3 cellular contexts compared by ENCODE assay signal in genomic region chr1:42311897-42312296, GRCh38.
TF ChIP-seq lines count a peak whose summit lies in the region.

No MANE protein-coding gene starts in this region.

TF ChIP-seq in SK-N-SH, 30 proteins besides CTCF, POLR2A, EP300 and RAD21:
- TF ChIP-seq GATA2 (CRISPR knock-in tag; IDR thresholded peaks at IDR 0.05) (no peak), FOXM1 (IDR thresholded peaks at IDR 0.05; ENCODE audit: low read depth) (no peak), RFX5 (IDR thresholded peaks at IDR 0.05; ENCODE audit: low read length) (peak; percentile 37; the same call in 1 of the 2 replicates), GABPA (IDR thresholded peaks at IDR 0.05; ENCODE audit: low read depth) (no peak), FOXJ3 (CRISPR knock-in tag; IDR thresholded peaks at IDR 0.05) (no peak)
- TF ChIP-seq, protein P1, sequence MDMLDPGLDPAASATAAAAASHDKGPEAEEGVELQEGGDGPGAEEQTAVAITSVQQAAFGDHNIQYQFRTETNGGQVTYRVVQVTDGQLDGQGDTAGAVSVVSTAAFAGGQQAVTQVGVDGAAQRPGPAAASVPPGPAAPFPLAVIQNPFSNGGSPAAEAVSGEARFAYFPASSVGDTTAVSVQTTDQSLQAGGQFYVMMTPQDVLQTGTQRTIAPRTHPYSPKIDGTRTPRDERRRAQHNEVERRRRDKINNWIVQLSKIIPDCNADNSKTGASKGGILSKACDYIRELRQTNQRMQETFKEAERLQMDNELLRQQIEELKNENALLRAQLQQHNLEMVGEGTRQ (IDR thresholded peaks at IDR 0.05; ENCODE audit: borderline replicate concordance, low read depth, low read length), result no peak

TF ChIP-seq in SK-N-SH treated with all-trans-retinoic acid at 6 μM for 48 hours, 23 proteins besides CTCF, POLR2A, EP300 and RAD21 (continues in another document):
- no peak for TF ChIP-seq ESRRG (CRISPR knock-in tag; IDR thresholded peaks at IDR 0.05)
- no peak for TF ChIP-seq ZFP30 (CRISPR knock-in tag; IDR thresholded peaks at IDR 0.05)
- TF ChIP-seq GLIS3 (CRISPR knock-in tag; IDR thresholded peaks at IDR 0.05), result no peak
- TF ChIP-seq BACH2 (CRISPR knock-in tag; IDR thresholded peaks at IDR 0.05; ENCODE audit: borderline replicate concordance), result no peak
- TF ChIP-seq ZC3H10 (CRISPR knock-in tag; IDR thresholded peaks at IDR 0.05), result no peak
- no peak for TF ChIP-seq ZNF70 (CRISPR knock-in tag; IDR thresholded peaks at IDR 0.05)
- TF ChIP-seq RARB (CRISPR knock-in tag; IDR thresholded peaks at IDR 0.05), result no peak
- no peak for TF ChIP-seq PPARA (CRISPR knock-in tag; IDR thresholded peaks at IDR 0.05; ENCODE audit: borderline replicate concordance)
- no peak for TF ChIP-seq ZNF8 (CRISPR knock-in tag; IDR thresholded peaks at IDR 0.05)
- TF ChIP-seq, protein P2, sequence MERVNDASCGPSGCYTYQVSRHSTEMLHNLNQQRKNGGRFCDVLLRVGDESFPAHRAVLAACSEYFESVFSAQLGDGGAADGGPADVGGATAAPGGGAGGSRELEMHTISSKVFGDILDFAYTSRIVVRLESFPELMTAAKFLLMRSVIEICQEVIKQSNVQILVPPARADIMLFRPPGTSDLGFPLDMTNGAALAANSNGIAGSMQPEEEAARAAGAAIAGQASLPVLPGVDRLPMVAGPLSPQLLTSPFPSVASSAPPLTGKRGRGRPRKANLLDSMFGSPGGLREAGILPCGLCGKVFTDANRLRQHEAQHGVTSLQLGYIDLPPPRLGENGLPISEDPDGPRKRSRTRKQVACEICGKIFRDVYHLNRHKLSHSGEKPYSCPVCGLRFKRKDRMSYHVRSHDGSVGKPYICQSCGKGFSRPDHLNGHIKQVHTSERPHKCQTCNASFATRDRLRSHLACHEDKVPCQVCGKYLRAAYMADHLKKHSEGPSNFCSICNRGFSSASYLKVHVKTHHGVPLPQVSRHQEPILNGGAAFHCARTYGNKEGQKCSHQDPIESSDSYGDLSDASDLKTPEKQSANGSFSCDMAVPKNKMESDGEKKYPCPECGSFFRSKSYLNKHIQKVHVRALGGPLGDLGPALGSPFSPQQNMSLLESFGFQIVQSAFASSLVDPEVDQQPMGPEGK (CRISPR knock-in tag; IDR thresholded peaks at IDR 0.05; ENCODE audit: borderline replicate concordance), result no peak
- TF ChIP-seq, protein P3, sequence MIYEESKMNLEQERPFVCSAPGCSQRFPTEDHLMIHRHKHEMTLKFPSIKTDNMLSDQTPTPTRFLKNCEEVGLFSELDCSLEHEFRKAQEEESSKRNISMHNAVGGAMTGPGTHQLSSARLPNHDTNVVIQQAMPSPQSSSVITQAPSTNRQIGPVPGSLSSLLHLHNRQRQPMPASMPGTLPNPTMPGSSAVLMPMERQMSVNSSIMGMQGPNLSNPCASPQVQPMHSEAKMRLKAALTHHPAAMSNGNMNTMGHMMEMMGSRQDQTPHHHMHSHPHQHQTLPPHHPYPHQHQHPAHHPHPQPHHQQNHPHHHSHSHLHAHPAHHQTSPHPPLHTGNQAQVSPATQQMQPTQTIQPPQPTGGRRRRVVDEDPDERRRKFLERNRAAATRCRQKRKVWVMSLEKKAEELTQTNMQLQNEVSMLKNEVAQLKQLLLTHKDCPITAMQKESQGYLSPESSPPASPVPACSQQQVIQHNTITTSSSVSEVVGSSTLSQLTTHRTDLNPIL (CRISPR knock-in tag; IDR thresholded peaks at IDR 0.05; ENCODE audit: low read depth), result no peak
- TF ChIP-seq ZNF565 (CRISPR knock-in tag; conservative IDR thresholded peaks at IDR 0.05; ENCODE audit: low read depth), result no peak
- no peak for TF ChIP-seq ISL1 (CRISPR knock-in tag; IDR thresholded peaks at IDR 0.05)
- no peak for TF ChIP-seq OSR1 (CRISPR knock-in tag; IDR thresholded peaks at IDR 0.05)
- TF ChIP-seq, protein P4, sequence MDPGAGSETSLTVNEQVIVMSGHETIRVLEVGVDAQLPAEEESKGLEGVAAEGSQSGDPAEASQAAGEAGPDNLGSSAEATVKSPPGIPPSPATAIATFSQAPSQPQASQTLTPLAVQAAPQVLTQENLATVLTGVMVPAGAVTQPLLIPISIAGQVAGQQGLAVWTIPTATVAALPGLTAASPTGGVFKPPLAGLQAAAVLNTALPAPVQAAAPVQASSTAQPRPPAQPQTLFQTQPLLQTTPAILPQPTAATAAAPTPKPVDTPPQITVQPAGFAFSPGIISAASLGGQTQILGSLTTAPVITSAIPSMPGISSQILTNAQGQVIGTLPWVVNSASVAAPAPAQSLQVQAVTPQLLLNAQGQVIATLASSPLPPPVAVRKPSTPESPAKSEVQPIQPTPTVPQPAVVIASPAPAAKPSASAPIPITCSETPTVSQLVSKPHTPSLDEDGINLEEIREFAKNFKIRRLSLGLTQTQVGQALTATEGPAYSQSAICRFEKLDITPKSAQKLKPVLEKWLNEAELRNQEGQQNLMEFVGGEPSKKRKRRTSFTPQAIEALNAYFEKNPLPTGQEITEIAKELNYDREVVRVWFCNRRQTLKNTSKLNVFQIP (CRISPR knock-in tag; IDR thresholded peaks at IDR 0.05; ENCODE audit: borderline replicate concordance, low read depth), result no peak
- TF ChIP-seq CSDC2 (CRISPR knock-in tag; IDR thresholded peaks at IDR 0.05), result no peak
- TF ChIP-seq, protein P5, sequence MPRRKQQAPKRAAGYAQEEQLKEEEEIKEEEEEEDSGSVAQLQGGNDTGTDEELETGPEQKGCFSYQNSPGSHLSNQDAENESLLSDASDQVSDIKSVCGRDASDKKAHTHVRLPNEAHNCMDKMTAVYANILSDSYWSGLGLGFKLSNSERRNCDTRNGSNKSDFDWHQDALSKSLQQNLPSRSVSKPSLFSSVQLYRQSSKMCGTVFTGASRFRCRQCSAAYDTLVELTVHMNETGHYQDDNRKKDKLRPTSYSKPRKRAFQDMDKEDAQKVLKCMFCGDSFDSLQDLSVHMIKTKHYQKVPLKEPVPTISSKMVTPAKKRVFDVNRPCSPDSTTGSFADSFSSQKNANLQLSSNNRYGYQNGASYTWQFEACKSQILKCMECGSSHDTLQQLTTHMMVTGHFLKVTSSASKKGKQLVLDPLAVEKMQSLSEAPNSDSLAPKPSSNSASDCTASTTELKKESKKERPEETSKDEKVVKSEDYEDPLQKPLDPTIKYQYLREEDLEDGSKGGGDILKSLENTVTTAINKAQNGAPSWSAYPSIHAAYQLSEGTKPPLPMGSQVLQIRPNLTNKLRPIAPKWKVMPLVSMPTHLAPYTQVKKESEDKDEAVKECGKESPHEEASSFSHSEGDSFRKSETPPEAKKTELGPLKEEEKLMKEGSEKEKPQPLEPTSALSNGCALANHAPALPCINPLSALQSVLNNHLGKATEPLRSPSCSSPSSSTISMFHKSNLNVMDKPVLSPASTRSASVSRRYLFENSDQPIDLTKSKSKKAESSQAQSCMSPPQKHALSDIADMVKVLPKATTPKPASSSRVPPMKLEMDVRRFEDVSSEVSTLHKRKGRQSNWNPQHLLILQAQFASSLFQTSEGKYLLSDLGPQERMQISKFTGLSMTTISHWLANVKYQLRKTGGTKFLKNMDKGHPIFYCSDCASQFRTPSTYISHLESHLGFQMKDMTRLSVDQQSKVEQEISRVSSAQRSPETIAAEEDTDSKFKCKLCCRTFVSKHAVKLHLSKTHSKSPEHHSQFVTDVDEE (CRISPR knock-in tag; IDR thresholded peaks at IDR 0.05), result no peak
- TF ChIP-seq TOX (CRISPR knock-in tag; IDR thresholded peaks at IDR 0.05; ENCODE audit: borderline replicate concordance), result no peak

TF ChIP-seq in HepG2, 621 proteins besides CTCF, POLR2A, EP300 and RAD21:
- TF ChIP-seq RFX5 (IDR thresholded peaks at IDR 0.05; ENCODE audit: low read depth, low read length) (peak; percentile 74; the same call in 1 of the 2 replicates), FOXP4 (CRISPR knock-in tag; IDR thresholded peaks at IDR 0.05) (no peak)
TF ChIP-seq in HepG2: peak in this region for 1.
